ENCODE assay signal across 18 cellular contexts in genomic region chr13:38767506-38768265, GRCh38.
DNase-seq lines count a peak whose midpoint lies in the region; ATAC-seq and TF ChIP-seq lines count a peak whose summit lies in the region.
"Had no signal": no experiment of that assay in that cellular context is flagged by ENCODE, and none has a peak within 500 bp of the region (broad histone marks: within the 10 kb centered on the region; RNA-seq: fewer than 3 reads in every experiment).

No MANE protein-coding gene starts in this region.

- H3K4me1 Mint-ChIP-seq in neural crest cell: peaks cover 21% of the 10 kb centered on the region
- H3K4me1 Mint-ChIP-seq: activated B cell treated with CpG ODN at 0.5 μM for 24 hours; activated CD4-positive, alpha-beta memory T cell treated with anti-CD3 and anti-CD28 coated beads, Interleukin-2, amount 10 ng/mL, durations not matched to agents 7 days and 5 days; naive thymus-derived CD4-positive, alpha-beta T cell had no signal

- H3K79me2 ChIP-seq in mammary epithelial cell (ENCODE audit: insufficient read depth, low read length): no peaks in the 10 kb centered on the region

- no peak overlapping the region for H3K4me2 ChIP-seq in mammary epithelial cell (ENCODE audit: insufficient read depth, low read depth, low read length)

- no peaks in the 10 kb centered on the region for H3K27me3 Mint-ChIP-seq in neural crest cell (ENCODE audit: low read depth)
- H3K27me3 Mint-ChIP-seq: activated B cell treated with CpG ODN at 0.5 μM for 24 hours; activated CD4-positive, alpha-beta memory T cell treated with anti-CD3 and anti-CD28 coated beads, Interleukin-2, amount 10 ng/mL, durations not matched to agents 7 days and 5 days had no signal

- H3K36me3 Mint-ChIP-seq in neural crest cell (ENCODE audit: low read depth): peaks cover 6% of the 10 kb centered on the region

- H3K27ac ChIP-seq in mammary epithelial cell (ENCODE audit: insufficient read depth, low read depth, low read length) (no peak overlapping the region), heart left ventricle (no peak overlapping the region)
- H3K27ac ChIP-seq: C4-2B, spleen, suprapubic skin had no signal

- H3K36me3 ChIP-seq in mammary epithelial cell (ENCODE audit: insufficient read depth, low read length): no peaks in the 10 kb centered on the region
- H3K36me3 ChIP-seq in heart left ventricle: no peaks in the 10 kb centered on the region
- H3K36me3 ChIP-seq: spleen, suprapubic skin had no signal

- no peaks in the 10 kb centered on the region for H4K20me1 ChIP-seq in mammary epithelial cell (ENCODE audit: insufficient read depth, low read length)

- WGBS in mammary epithelial cell (ENCODE audit: low coverage, missing lambda C conversion rate): 53% methylated on average over 1 of the region's 1 CpG
- 30 to 41% (median 38%) methylated on average over 1 of the region's 1 CpG for WGBS in heart left ventricle, 4 donors

- H3K4me1 ChIP-seq in mammary epithelial cell (ENCODE audit: insufficient read depth, low read length) (peaks cover 10% of the 10 kb centered on the region), heart left ventricle (no peaks in the 10 kb centered on the region)
- H3K4me1 ChIP-seq: spleen, suprapubic skin had no signal

- H3K4me3 Mint-ChIP-seq in neural crest cell: no peak overlapping the region
- H3K4me3 Mint-ChIP-seq: activated B cell treated with CpG ODN at 0.5 μM for 24 hours; activated CD4-positive, alpha-beta memory T cell treated with anti-CD3 and anti-CD28 coated beads, Interleukin-2, amount 10 ng/mL, durations not matched to agents 7 days and 5 days; naive thymus-derived CD4-positive, alpha-beta T cell had no signal

- no peak for TF ChIP-seq POLR2A in heart left ventricle (IDR thresholded peaks at IDR 0.05)

- DNase-seq in C1 segment of cervical spinal cord (lab: John Stamatoyannopoulos, UW): peak in 12 of 14 donors; percentile 3 to 57 (median 20)
- DNase-seq in mammary epithelial cell: peak; percentile 31
- DNase-seq in heart left ventricle: peak in 1 of 5 donors; percentile 23
- no peak for DNase-seq in neural crest cell (ENCODE audit: low read depth, low spot score)
- DNase-seq in NCI-H187 treated with DMSO at 0.1 percent for 48 hours (lab: John Stamatoyannopoulos, UW): no peak
- no peak for DNase-seq in stimulated activated CD8-positive, alpha-beta memory T cell treated with anti-CD3 and anti-CD28 coated beads, Interleukin-4, amount 100 ng/mL, for 48 hours
- DNase-seq in NCI-H2029 (lab: John Stamatoyannopoulos, UW): no peak
- DNase-seq: activated B cell treated with CpG ODN at 0.5 μM for 24 hours; activated CD4-positive, alpha-beta memory T cell treated with anti-CD3 and anti-CD28 coated beads, Interleukin-2, amount 10 ng/mL, durations not matched to agents 7 days and 5 days; activated naive CD4-positive, alpha-beta T cell treated with anti-CD3 and anti-CD28 coated beads, Interleukin-2, amount 50 U/mL, for 16 hours; activated T-cell treated with anti-CD3 and anti-CD28 coated beads, Interleukin-2, amount 50 U/mL, for 48 hours; DMS 273 treated with DMSO at 0.1 percent for 48 hours; naive thymus-derived CD4-positive, alpha-beta T cell; NCI-H146; spleen had no signal

- ATAC-seq in heart left ventricle (peak; percentile 69 to 85 (median 82)), GM21723 (IDR thresholded peaks at IDR 0.05; ENCODE audit: unreplicated experiment) (no peak)
- ATAC-seq: naive thymus-derived CD4-positive, alpha-beta T cell had no signal

- dilution Hi-C loops in mammary epithelial cell (cut with HindIII; ENCODE audit: low sequenced_read_pairs): no loop called here

- in situ Hi-C loops in mammary epithelial cell (cut with MboI; ENCODE audit: low sequenced_read_pairs in 2 of 2): no loop called here

- no peak overlapping the region for H3K9ac ChIP-seq in mammary epithelial cell (ENCODE audit: insufficient read depth, low read length)

- CTCF ChIA-PET in mammary epithelial cell (lab: Charles Lee; ENCODE audit: low non-redundant PET): no interaction called here

- BruUV-seq in mammary epithelial cell (replicated peaks; lab: Mats Ljungman, UMichigan): no TSS peak

- H3K4me3 ChIP-seq in mammary epithelial cell (replicated peaks in 1 of 3; ENCODE audit: insufficient read depth in 1 of 3, low read depth in 2 of 3, low read length in 3 of 3) (no peak overlapping the region), heart left ventricle (no peak overlapping the region)
- H3K4me3 ChIP-seq: spleen, suprapubic skin had no signal

- no peak for TF ChIP-seq CTCF in mammary epithelial cell (conservative IDR thresholded peaks at IDR 0.05 in 1 of 2, IDR thresholded peaks at IDR 0.05 in 1 of 2; ENCODE audit: extremely low read depth in 1 of 2, insufficient read depth in 1 of 2, low read depth in 1 of 2, low read length in 2 of 2)
- no peak for TF ChIP-seq CTCF in heart left ventricle (IDR thresholded peaks at IDR 0.05)
- TF ChIP-seq CTCF in neural crest cell (conservative IDR thresholded peaks at IDR 0.05): no peak

- H3K27me3 ChIP-seq in mammary epithelial cell (ENCODE audit: insufficient read depth, low read length) (no peaks in the 10 kb centered on the region), heart left ventricle (peaks cover 0 to 5% (median 0%) of the 10 kb centered on the region in 9 donors)
- H3K27me3 ChIP-seq: spleen, suprapubic skin had no signal

- no peaks in the 10 kb centered on the region for H3K9me3 Mint-ChIP-seq in neural crest cell
- H3K9me3 Mint-ChIP-seq: activated B cell treated with CpG ODN at 0.5 μM for 24 hours; activated CD4-positive, alpha-beta memory T cell treated with anti-CD3 and anti-CD28 coated beads, Interleukin-2, amount 10 ng/mL, durations not matched to agents 7 days and 5 days had no signal

- H3K9me3 ChIP-seq in mammary epithelial cell (replicated peaks; ENCODE audit: insufficient read depth, low read length) (no peaks in the 10 kb centered on the region), heart left ventricle (no peaks in the 10 kb centered on the region)
- H3K9me3 ChIP-seq: spleen, suprapubic skin had no signal

- peak overlapping the region; percentile 15 for H3K27ac Mint-ChIP-seq in neural crest cell (ENCODE audit: unreplicated experiment)
- H3K27ac Mint-ChIP-seq: activated B cell treated with CpG ODN at 0.5 μM for 24 hours; activated CD4-positive, alpha-beta memory T cell treated with anti-CD3 and anti-CD28 coated beads, Interleukin-2, amount 10 ng/mL, durations not matched to agents 7 days and 5 days; naive thymus-derived CD4-positive, alpha-beta T cell had no signal

- intact Hi-C loops in mammary epithelial cell (cut with micrococcal nuclease) (no loop called here), heart left ventricle (cut with DNase I) (loop anchor here in 1 of 10 donors (5.0 kb wide), 1 partner anchor 80 kb away; the partner anchor contains the start of gene FREM2)

- no peak overlapping the region for H2AFZ ChIP-seq in mammary epithelial cell (ENCODE audit: low read depth, low read length)

Comparison
In these comparisons a context has a peak if more than half of its experiments do, and no peak if none do; other contexts are left out.
1. DNase-seq: peak in C1 segment of cervical spinal cord (12 of 14) and mammary epithelial cell (single experiment); none in neural crest cell (single experiment), NCI-H187 treated with DMSO at 0.1 percent for 48 hours (single experiment), stimulated activated CD8-positive, alpha-beta memory T cell treated with anti-CD3 and anti-CD28 coated beads, Interleukin-4, amount 100 ng/mL, for 48 hours (single experiment) and NCI-H2029 (single experiment).